16 cellular contexts compared by ENCODE assay signal in the genomic region with DNA sequence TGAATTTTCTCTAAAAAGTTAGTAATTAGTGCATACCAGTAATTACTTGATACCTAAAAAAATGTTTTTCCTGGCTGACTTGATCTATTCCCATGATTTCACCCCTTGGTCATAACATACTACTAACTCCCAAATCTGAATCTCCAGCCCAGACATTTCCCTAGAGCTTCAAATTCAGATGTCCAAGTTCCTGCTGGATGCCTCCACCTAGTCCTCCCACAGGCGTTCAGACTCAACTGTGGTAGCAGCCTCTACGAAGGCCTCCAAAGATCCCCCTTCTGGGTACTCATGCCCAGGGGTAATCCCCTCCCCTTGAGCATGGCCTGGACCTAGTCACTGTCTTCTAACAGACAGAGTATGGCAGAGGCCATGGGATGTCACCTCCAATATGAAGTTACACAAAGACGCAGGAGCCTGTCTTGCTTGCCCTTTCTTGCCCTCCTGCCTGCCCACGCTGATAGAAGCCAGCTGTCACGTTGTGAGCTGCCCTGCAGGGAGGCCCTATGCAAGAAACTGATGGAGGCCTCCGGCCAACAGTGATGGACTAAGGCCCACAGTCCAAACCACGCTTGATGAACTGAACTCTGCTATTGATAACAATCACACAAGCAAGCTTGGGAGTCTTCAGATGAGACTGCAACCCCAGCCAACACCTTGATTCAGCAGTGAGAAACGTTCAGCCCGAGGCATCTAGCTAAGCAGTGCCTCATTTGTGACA.
"Had no signal": no experiment of that assay in that cellular context is flagged by ENCODE, and none has a peak within 500 bp of the region (broad histone marks: within the 10 kb centered on the region; RNA-seq: fewer than 3 reads in every experiment).

No MANE protein-coding gene starts in this region.

- H3K27me3 ChIP-seq: adrenal gland, neutrophil, spleen, tibial artery had no signal

- H3K4me1 Mint-ChIP-seq: naive thymus-derived CD8-positive, alpha-beta T cell had no signal

- H3K36me3 ChIP-seq: adrenal gland, neutrophil, spleen, tibial artery had no signal

- H3K4me3 ChIP-seq: adrenal gland, spleen, tibial artery had no signal

- H3K36me3 Mint-ChIP-seq: activated naive CD4-positive, alpha-beta T cell treated with anti-CD3 and anti-CD28 coated beads, Interleukin-2, amount 50 U/mL, for 72 hours; naive thymus-derived CD8-positive, alpha-beta T cell had no signal

- DNase-seq: activated gamma-delta T cell; adrenal gland; effector CD8-positive, alpha-beta T cell; hypothalamus; naive thymus-derived CD8-positive, alpha-beta T cell; spleen; stimulated activated CD4-positive, alpha-beta T cell treated with anti-CD3 and anti-CD28 coated beads, Interleukin-4, amount 100 ng/mL, for 4 hours; stimulated activated naive CD4-positive, alpha-beta T cell; tibial artery had no signal

- H2AFZ ChIP-seq: parathyroid adenoma had no signal

- H3K27ac ChIP-seq: adrenal gland, neutrophil, parathyroid adenoma, spleen, tibial artery had no signal

- H3K9me3 Mint-ChIP-seq: activated naive CD4-positive, alpha-beta T cell treated with anti-CD3 and anti-CD28 coated beads, Interleukin-2, amount 50 U/mL, for 72 hours; dendritic cell treated with granulocyte-macrophage colony-stimulating factor and Interleukin-4, amounts not matched to agents 40 ng/mL and 50 ng/mL, for 4 days; T-helper 1 cell treated with Interleukin-12 subunit alpha and Interleukin-12 subunit beta and Interleukin-4 antibody, amounts not matched to agents 30 μg/mL and 1 μg/mL, for 36 hours had no signal

- ATAC-seq: activated CD4-positive, CD25-positive, alpha-beta regulatory T cell treated with anti-CD3 and anti-CD28 coated beads, Interleukin-2, amount 50 U/mL, for 24 hours; activated naive CD4-positive, alpha-beta T cell treated with anti-CD3 and anti-CD28 coated beads, Interleukin-2, amount 50 U/mL, for 72 hours; esophagus mucosa; naive thymus-derived CD8-positive, alpha-beta T cell had no signal

- H3K4me1 ChIP-seq: adrenal gland, parathyroid adenoma, spleen, tibial artery had no signal

- H3K9ac ChIP-seq: parathyroid adenoma had no signal

- H3K27ac Mint-ChIP-seq: activated naive CD4-positive, alpha-beta T cell treated with anti-CD3 and anti-CD28 coated beads, Interleukin-2, amount 50 U/mL, for 72 hours; dendritic cell treated with granulocyte-macrophage colony-stimulating factor and Interleukin-4, amounts not matched to agents 40 ng/mL and 50 ng/mL, for 4 days; naive thymus-derived CD8-positive, alpha-beta T cell; T-helper 1 cell treated with Interleukin-12 subunit alpha and Interleukin-12 subunit beta and Interleukin-4 antibody, amounts not matched to agents 30 μg/mL and 1 μg/mL, for 36 hours had no signal

- H3K9me3 ChIP-seq: adrenal gland, neutrophil, spleen, tibial artery had no signal

- H3K4me3 Mint-ChIP-seq: dendritic cell treated with granulocyte-macrophage colony-stimulating factor and Interleukin-4, amounts not matched to agents 40 ng/mL and 50 ng/mL, for 4 days; naive thymus-derived CD8-positive, alpha-beta T cell; T-helper 1 cell treated with Interleukin-12 subunit alpha and Interleukin-12 subunit beta and Interleukin-4 antibody, amounts not matched to agents 30 μg/mL and 1 μg/mL, for 36 hours had no signal

- H3K27me3 Mint-ChIP-seq: dendritic cell treated with granulocyte-macrophage colony-stimulating factor and Interleukin-4, amounts not matched to agents 40 ng/mL and 50 ng/mL, for 4 days had no signal
